18 cellular contexts compared by ENCODE assay signal in genomic region chr12:130192667-130193345, GRCh38. TPM values are rescaled to one million over a fixed set of nuclear protein-coding genes. Genes with fewer than 3 reads are reported as not detected.
DNase-seq lines count a peak whose midpoint lies in the region; ATAC-seq and TF ChIP-seq lines count a peak whose summit lies in the region.
"Had no signal": no experiment of that assay in that cellular context is flagged by ENCODE, and none has a peak within 500 bp of the region (broad histone marks: within the 10 kb centered on the region; RNA-seq: fewer than 3 reads in every experiment).

No MANE protein-coding gene starts in this region.

- H2BK5ac ChIP-seq in H9 (ENCODE audit: insufficient read length, low read length) = no peak overlapping the region

- H3T11ph ChIP-seq in H9 (ENCODE audit: low read length) = no peak overlapping the region

- no peak overlapping the region for H2AK5ac ChIP-seq in H9 (ENCODE audit: insufficient read length, low read length)

- no peak overlapping the region for H3K4me3 Mint-ChIP-seq in H9
- H3K4me3 Mint-ChIP-seq in activated CD8-positive, alpha-beta memory T cell treated with anti-CD3 and anti-CD28 coated beads, Interleukin-2, amount 10 ng/mL, durations not matched to agents 7 days and 5 days = no peak overlapping the region
- H3K4me3 Mint-ChIP-seq: activated CD4-positive, alpha-beta memory T cell treated with anti-CD3 and anti-CD28 coated beads for 36 hours; activated naive CD8-positive, alpha-beta T cell treated with anti-CD3 and anti-CD28 coated beads, Interleukin-2, amount 10 ng/mL, durations not matched to agents 7 days and 5 days; activated T-cell treated with anti-CD3 and anti-CD28 coated beads, Interleukin-2, amount 50 U/mL, for 72 hours; effector memory CD8-positive, alpha-beta T cell; nephron had no signal

- H3K27ac ChIP-seq in H9 (ENCODE audit: insufficient read length, low read depth, low read length) (no peak overlapping the region), VCaP (no peak overlapping the region)
- H3K27ac ChIP-seq: GM23248, SJSA1 had no signal

- ATAC-seq in GM18867 (IDR thresholded peaks at IDR 0.05; ENCODE audit: unreplicated experiment) = no peak
- no peak for ATAC-seq in GM18519 (IDR thresholded peaks at IDR 0.05; ENCODE audit: low FRiP score, unreplicated experiment)
- ATAC-seq in activated CD8-positive, alpha-beta memory T cell treated with anti-CD3 and anti-CD28 coated beads, Interleukin-2, amount 10 ng/mL, durations not matched to agents 7 days and 5 days = no peak
- ATAC-seq: activated T-cell treated with anti-CD3 and anti-CD28 coated beads, Interleukin-2, amount 50 U/mL, for 72 hours; effector memory CD8-positive, alpha-beta T cell had no signal

- TF ChIP-seq CTCF in H9 (conservative IDR thresholded peaks at IDR 0.05) = peak; percentile 53
- TF ChIP-seq CTCF in VCaP (conservative IDR thresholded peaks at IDR 0.05) = peak; percentile 95
- peak; percentile 65 for TF ChIP-seq CTCF in kidney epithelial cell (IDR thresholded peaks at IDR 0.05; ENCODE audit: insufficient read depth, low read length, poor library complexity, severe bottlenecking)

- no peak overlapping the region for H2AFZ ChIP-seq in H9 (ENCODE audit: low read length)
- H2AFZ ChIP-seq: GM23248 had no signal

- no peak overlapping the region for H2BK12ac ChIP-seq in H9 (ENCODE audit: insufficient read length, low read depth, low read length)

- H3K18ac ChIP-seq in H9 (ENCODE audit: insufficient read length, low read depth, low read length) = no peak overlapping the region

- no peaks in the 10 kb centered on the region for H4K20me1 ChIP-seq in H9 (ENCODE audit: control insufficient read depth, insufficient read depth, insufficient read length)

- no peaks in the 10 kb centered on the region for H3K79me2 ChIP-seq in H9 (ENCODE audit: insufficient read depth, low read length)

- CTCF ChIA-PET in activated CD8-positive, alpha-beta memory T cell treated with anti-CD3 and anti-CD28 coated beads, Interleukin-2, amount 10 ng/mL, durations not matched to agents 7 days and 5 days (lab: Charles Lee) = no interaction called here

- H3K27me3 Mint-ChIP-seq in H9 (ENCODE audit: low read depth) = peaks cover 67% of the 10 kb centered on the region
- no peaks in the 10 kb centered on the region for H3K27me3 Mint-ChIP-seq in activated CD8-positive, alpha-beta memory T cell treated with anti-CD3 and anti-CD28 coated beads, Interleukin-2, amount 10 ng/mL, durations not matched to agents 7 days and 5 days
- H3K27me3 Mint-ChIP-seq: activated CD4-positive, alpha-beta memory T cell treated with anti-CD3 and anti-CD28 coated beads for 36 hours; effector memory CD8-positive, alpha-beta T cell had no signal

- no peak overlapping the region for H3K4ac ChIP-seq in H9 (ENCODE audit: low read depth, low read length)

- no peak overlapping the region for H3K23ac ChIP-seq in H9 (ENCODE audit: insufficient read length, low read depth, low read length)

- no peak overlapping the region for H3K27ac Mint-ChIP-seq in H9
- H3K27ac Mint-ChIP-seq in activated CD8-positive, alpha-beta memory T cell treated with anti-CD3 and anti-CD28 coated beads, Interleukin-2, amount 10 ng/mL, durations not matched to agents 7 days and 5 days = no peak overlapping the region
- H3K27ac Mint-ChIP-seq: activated CD4-positive, alpha-beta memory T cell treated with anti-CD3 and anti-CD28 coated beads for 36 hours; activated naive CD8-positive, alpha-beta T cell treated with anti-CD3 and anti-CD28 coated beads, Interleukin-2, amount 10 ng/mL, durations not matched to agents 7 days and 5 days; activated T-cell treated with anti-CD3 and anti-CD28 coated beads, Interleukin-2, amount 50 U/mL, for 72 hours; effector memory CD8-positive, alpha-beta T cell; nephron had no signal

- no peaks in the 10 kb centered on the region; a peak in 2 of 5 replicates for H3K9me3 Mint-ChIP-seq in H9
- peaks cover 5% of the 10 kb centered on the region for H3K9me3 Mint-ChIP-seq in activated CD8-positive, alpha-beta memory T cell treated with anti-CD3 and anti-CD28 coated beads, Interleukin-2, amount 10 ng/mL, durations not matched to agents 7 days and 5 days (ENCODE audit: low read depth)
- H3K9me3 Mint-ChIP-seq: activated CD4-positive, alpha-beta memory T cell treated with anti-CD3 and anti-CD28 coated beads for 36 hours; activated naive CD8-positive, alpha-beta T cell treated with anti-CD3 and anti-CD28 coated beads, Interleukin-2, amount 10 ng/mL, durations not matched to agents 7 days and 5 days; activated T-cell treated with anti-CD3 and anti-CD28 coated beads, Interleukin-2, amount 50 U/mL, for 72 hours; nephron had no signal

- H3K36me3 ChIP-seq in kidney epithelial cell (ENCODE audit: control insufficient read depth, insufficient read depth, low read length) = no peaks in the 10 kb centered on the region
- H3K36me3 ChIP-seq: SJSA1 had no signal

- no peaks in the 10 kb centered on the region; the same call in 1 of the 2 replicates for H3K4me1 ChIP-seq in H9 (ENCODE audit: insufficient read depth, low read length)
- H3K4me1 ChIP-seq: SJSA1 had no signal

- no peaks in the 10 kb centered on the region for H3K9me3 ChIP-seq in H9 (ENCODE audit: control insufficient read depth, low read depth, low read length)

- no CpG with 5 or more reads among the region's 19 CpGs for WGBS in H9 (ENCODE audit: extremely low coverage, insufficient read length, low lambda C conversion rate)

- H4K91ac ChIP-seq in H9 (ENCODE audit: insufficient read length, low read depth, low read length) = no peak overlapping the region

- no peak overlapping the region for H3K9ac ChIP-seq in H9 (ENCODE audit: extremely low read depth, insufficient read length, low read length)
- H3K9ac ChIP-seq: GM23248 had no signal

- H3K4me3 ChIP-seq in kidney epithelial cell (ENCODE audit: low read depth, low read length) = no peak overlapping the region
- H3K4me3 ChIP-seq: GM23248, SJSA1 had no signal

- H3K56ac ChIP-seq in H9 (ENCODE audit: insufficient read length, low read depth, low read length) = no peak overlapping the region

- H3K14ac ChIP-seq in H9 (ENCODE audit: insufficient read depth, low read length) = no peak overlapping the region

- H2BK15ac ChIP-seq in H9 (ENCODE audit: low read depth, low read length) = no peak overlapping the region

- no peak overlapping the region for H3K4me2 ChIP-seq in H9 (ENCODE audit: insufficient read depth, insufficient read length, low read length)

- H3K27me3 ChIP-seq in H9 (ENCODE audit: insufficient read depth, low read length) = no peaks in the 10 kb centered on the region
- peaks cover 2% of the 10 kb centered on the region for H3K27me3 ChIP-seq in kidney epithelial cell (ENCODE audit: control insufficient read depth, insufficient read depth, low read length)
- H3K27me3 ChIP-seq: SJSA1 had no signal

- H2BK20ac ChIP-seq in H9 (ENCODE audit: low read depth, low read length, poor library complexity, severe bottlenecking) = no peak overlapping the region

- DNase-seq in COLO668 (lab: John Stamatoyannopoulos, UW; ENCODE audit: unreplicated experiment) (peak; percentile 46), H9 (peak; percentile 69), kidney epithelial cell (ENCODE audit: low read depth) (no peak), T-helper 1 cell (no peak)
- DNase-seq in activated CD8-positive, alpha-beta memory T cell treated with anti-CD3 and anti-CD28 coated beads, Interleukin-2, amount 10 ng/mL, durations not matched to agents 7 days and 5 days = no peak
- DNase-seq: activated CD4-positive, alpha-beta memory T cell treated with anti-CD3 and anti-CD28 coated beads for 36 hours; activated naive CD8-positive, alpha-beta T cell treated with anti-CD3 and anti-CD28 coated beads, Interleukin-2, amount 10 ng/mL, durations not matched to agents 7 days and 5 days; activated T-cell treated with anti-CD3 and anti-CD28 coated beads, Interleukin-2, amount 50 U/mL, for 72 hours; effector memory CD8-positive, alpha-beta T cell; GM23248; NCI-H2107 had no signal

- H3K4me1 Mint-ChIP-seq in H9 = peaks cover 7% of the 10 kb centered on the region in 2 experiments
- H3K4me1 Mint-ChIP-seq in activated CD8-positive, alpha-beta memory T cell treated with anti-CD3 and anti-CD28 coated beads, Interleukin-2, amount 10 ng/mL, durations not matched to agents 7 days and 5 days = no peaks in the 10 kb centered on the region
- H3K4me1 Mint-ChIP-seq: activated naive CD8-positive, alpha-beta T cell treated with anti-CD3 and anti-CD28 coated beads, Interleukin-2, amount 10 ng/mL, durations not matched to agents 7 days and 5 days had no signal

- H4K5ac ChIP-seq in H9 (ENCODE audit: insufficient read length, low read depth, low read length) = no peak overlapping the region

- no peak overlapping the region for H2BK120ac ChIP-seq in H9 (ENCODE audit: low read depth, low read length, poor library complexity, severe bottlenecking)

- no peaks in the 10 kb centered on the region for H3K36me3 Mint-ChIP-seq in H9 (ENCODE audit: insufficient read depth in 1 of 3, low read depth in 3 of 3)
- H3K36me3 Mint-ChIP-seq in activated CD8-positive, alpha-beta memory T cell treated with anti-CD3 and anti-CD28 coated beads, Interleukin-2, amount 10 ng/mL, durations not matched to agents 7 days and 5 days = no peaks in the 10 kb centered on the region
- H3K36me3 Mint-ChIP-seq: activated CD4-positive, alpha-beta memory T cell treated with anti-CD3 and anti-CD28 coated beads for 36 hours; activated naive CD8-positive, alpha-beta T cell treated with anti-CD3 and anti-CD28 coated beads, Interleukin-2, amount 10 ng/mL, durations not matched to agents 7 days and 5 days had no signal

- no peaks in the 10 kb centered on the region for H3K79me1 ChIP-seq in H9 (ENCODE audit: insufficient read depth, low read depth, low read length, poor library complexity, severe bottlenecking)

- no peaks in the 10 kb centered on the region for H3K23me2 ChIP-seq in H9 (ENCODE audit: insufficient read length, low read depth, low read length, poor library complexity, severe bottlenecking)

- H4K8ac ChIP-seq in H9 (replicated peaks; ENCODE audit: insufficient read length, low read depth, low read length) = no peak overlapping the region

RNA-seq across cellular contexts. Expression of gene FZD10, which starts 30.5 kb away (rescaled TPM):
- 0.55 and 1.0 TPM in 2 replicates for total RNA-seq in H9 (2021)
- 5.1 and 5.5 TPM in 2 replicates for total RNA-seq in kidney epithelial cell
- total RNA-seq in activated CD8-positive, alpha-beta memory T cell treated with anti-CD3 and anti-CD28 coated beads, Interleukin-2, amount 10 ng/mL, durations not matched to agents 7 days and 5 days = not detected
- total RNA-seq: activated CD4-positive, alpha-beta memory T cell treated with anti-CD3 and anti-CD28 coated beads for 36 hours; activated naive CD8-positive, alpha-beta T cell treated with anti-CD3 and anti-CD28 coated beads, Interleukin-2, amount 10 ng/mL, durations not matched to agents 7 days and 5 days; activated T-cell treated with anti-CD3 and anti-CD28 coated beads, Interleukin-2, amount 50 U/mL, for 72 hours; fibroblast of villous mesenchyme; GM23248; M059J; SJSA1 had no signal

Comparison
In these comparisons a context has a peak if more than half of its experiments do, and no peak if none do; other contexts are left out.
1. DNase-seq: peak in COLO668 (single experiment) and H9 (single experiment); none in kidney epithelial cell (single experiment), T-helper 1 cell (0 of 5) and activated CD8-positive, alpha-beta memory T cell treated with anti-CD3 and anti-CD28 coated beads, Interleukin-2, amount 10 ng/mL, durations not matched to agents 7 days and 5 days (single experiment).
2. Peak in every context shown above with its lines, with median percentiles within 50 percentile points of each other: CTCF ChIP-seq.